In the genomic region with DNA sequence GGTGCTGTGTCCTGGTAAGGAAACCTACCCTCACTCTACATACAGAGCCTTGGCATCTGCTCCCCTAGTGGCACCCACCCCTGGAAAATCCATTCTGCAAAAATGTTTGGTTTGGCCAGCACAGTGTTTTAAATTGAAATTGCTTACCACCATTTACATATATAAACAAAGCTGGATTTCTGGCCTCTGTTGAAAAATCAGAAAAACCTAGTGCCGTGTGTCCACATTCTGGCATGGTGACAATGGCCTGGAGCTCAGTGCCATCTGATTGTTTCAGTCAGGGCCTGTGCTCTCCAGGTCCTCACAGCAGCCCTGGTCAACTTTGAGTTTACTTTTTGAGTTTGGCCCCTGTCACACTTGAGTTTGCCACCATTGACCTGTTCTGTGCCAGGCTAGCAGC, we compare ENCODE assay signal across 21 cellular contexts. TPM values are rescaled to one million over a fixed set of nuclear protein-coding genes. Genes with fewer than 3 reads are reported as not detected.
A peak's percentile ranks its signal among the peaks of the same experiment; 100 is the strongest.
DNase-seq lines count a peak whose midpoint lies in the region; TF ChIP-seq lines count a peak whose summit lies in the region.
"Had no signal": no experiment of that assay in that cellular context is flagged by ENCODE, and none has a peak within 500 bp of the region (broad histone marks: within the 10 kb centered on the region; RNA-seq: fewer than 3 reads in every experiment).

No MANE protein-coding gene starts in this region.

- no peak overlapping the region for H3K4me3 ChIP-seq in Karpas-422 (ENCODE audit: low read length)
- no peak overlapping the region for H3K4me3 ChIP-seq in ascending aorta
- H3K4me3 ChIP-seq in liver (ENCODE audit: low read depth in 1 of 3, low read length in 3 of 3) = no peak overlapping the region
- no peak overlapping the region for H3K4me3 ChIP-seq in suprapubic skin
- H3K4me3 ChIP-seq in spleen = no peak overlapping the region

- DNase-seq in Karpas-422 (peak; percentile 35), ascending aorta (ENCODE audit: low spot score in 2 of 2) (no peak), suprapubic skin (ENCODE audit: low spot score in 2 of 2) (no peak), NCI-H1436 treated with DMSO at 0.1 percent for 48 hours (lab: John Stamatoyannopoulos, UW) (no peak), spleen (no peak), glomerular visceral epithelial cell (ENCODE audit: extremely low spot score) (no peak)
- DNase-seq: activated CD4-positive, alpha-beta T cell treated with anti-CD3 and anti-CD28 coated beads, Interleukin-2, amount 10 ng/mL, durations not matched to agents 24 days and 14 days; activated CD8-positive, alpha-beta memory T cell treated with anti-CD3 and anti-CD28 coated beads, Interleukin-2, amount 50 U/mL, for 4 hours; activated effector memory CD4-positive, alpha-beta T cell treated with anti-CD3 and anti-CD28 coated beads, Interleukin-2, amount 50 U/mL, for 16 hours; anterior cingulate cortex; cerebellar nuclear complex; kidney glomerular epithelial cell; midbrain; MM.1S; NCI-H1694; nucleus accumbens; stimulated activated CD4-positive, alpha-beta T cell treated with anti-CD3 and anti-CD28 coated beads, Interleukin-1b, Interleukin-23, amount 100 ng/mL, for 48 hours; stimulated activated naive CD8-positive, alpha-beta T cell treated with anti-CD3 and anti-CD28 coated beads, Interleukin-15, amount 100 ng/mL, for 72 hours had no signal

- no peaks in the 10 kb centered on the region for H3K79me2 ChIP-seq in Karpas-422 (ENCODE audit: low read length)

- H3K9me3 ChIP-seq in Karpas-422 (ENCODE audit: low read length) (no peaks in the 10 kb centered on the region), ascending aorta (no peaks in the 10 kb centered on the region), liver (ENCODE audit: control insufficient read depth in 4 of 4, low read length in 3 of 4) (no peaks in the 10 kb centered on the region), suprapubic skin (no peaks in the 10 kb centered on the region), spleen (no peaks in the 10 kb centered on the region)

- no peaks in the 10 kb centered on the region for H3K4me1 ChIP-seq in Karpas-422 (ENCODE audit: low read length)
- peaks cover 22 to 32% of the 10 kb centered on the region in 2 donors for H3K4me1 ChIP-seq in ascending aorta
- peaks cover 22 to 92% (median 69%) of the 10 kb centered on the region in 4 donors for H3K4me1 ChIP-seq in liver (ENCODE audit: control insufficient read depth in 4 of 4, insufficient read depth in 4 of 4, low read length in 3 of 4)
- peaks cover 63% of the 10 kb centered on the region for H3K4me1 ChIP-seq in suprapubic skin
- peaks cover 10 to 62% (median 38%) of the 10 kb centered on the region in 6 donors for H3K4me1 ChIP-seq in spleen

- no peak overlapping the region for H3K4me2 ChIP-seq in Karpas-422 (ENCODE audit: low read depth, low read length, poor library complexity, severe bottlenecking)

- H3K36me3 ChIP-seq in Karpas-422 (ENCODE audit: insufficient read depth, low read length) = no peaks in the 10 kb centered on the region
- H3K36me3 ChIP-seq in ascending aorta = peaks cover 0 to 3% of the 10 kb centered on the region in 2 donors
- H3K36me3 ChIP-seq in liver (ENCODE audit: control insufficient read depth in 4 of 4, insufficient read depth in 3 of 4, low read depth in 1 of 4, low read length in 3 of 4) = no peaks in the 10 kb centered on the region
- peaks cover 22% of the 10 kb centered on the region for H3K36me3 ChIP-seq in suprapubic skin
- H3K36me3 ChIP-seq in spleen = no peaks in the 10 kb centered on the region

- H3K9ac ChIP-seq in Karpas-422 (ENCODE audit: low read length) (no peak overlapping the region), liver (ENCODE audit: low read depth in 1 of 2, low read length in 2 of 2) (no peak overlapping the region)

- no peaks in the 10 kb centered on the region for H3K9me2 ChIP-seq in Karpas-422 (replicated peaks; ENCODE audit: insufficient read depth, low read length)

- no peak overlapping the region for H2AFZ ChIP-seq in Karpas-422 (ENCODE audit: low read length)

- TF ChIP-seq POLR2A in suprapubic skin (IDR thresholded peaks at IDR 0.05) (no peak), spleen (IDR thresholded peaks at IDR 0.05) (no peak)

- TF ChIP-seq CTCF in ascending aorta (IDR thresholded peaks at IDR 0.05) = no peak
- TF ChIP-seq CTCF in liver (IDR thresholded peaks at IDR 0.05; ENCODE audit: low read depth, low read length, missing input control) = no peak
- no peak for TF ChIP-seq CTCF in suprapubic skin (IDR thresholded peaks at IDR 0.05)
- TF ChIP-seq CTCF in spleen (IDR thresholded peaks at IDR 0.05 in 8 of 11, conservative IDR thresholded peaks at IDR 0.05 in 3 of 11) = no peak

- TF ChIP-seq RAD21 in liver (IDR thresholded peaks at IDR 0.05) = peak; percentile 22 to 30

- H3K27me3 ChIP-seq in Karpas-422 (ENCODE audit: low read length) (no peaks in the 10 kb centered on the region), ascending aorta (no peaks in the 10 kb centered on the region), liver (ENCODE audit: control insufficient read depth in 4 of 4, insufficient read depth in 4 of 4, low read length in 3 of 4) (no peaks in the 10 kb centered on the region), suprapubic skin (no peaks in the 10 kb centered on the region), spleen (replicated peaks in 1 of 7) (peaks cover 0 to 22% (median 0%) of the 10 kb centered on the region in 7 donors)

- H3K27ac ChIP-seq in Karpas-422 (ENCODE audit: low read length) (no peak overlapping the region), ascending aorta (peak overlapping the region; percentile 79 to 86), liver (ENCODE audit: low read depth in 1 of 2, low read length in 2 of 2) (peak overlapping the region; percentile 79 to 89), suprapubic skin (peak overlapping the region; percentile 92), spleen (peak overlapping the region in 2 of 8 donors; percentile 79 to 84)

- H4K20me1 ChIP-seq in Karpas-422 (ENCODE audit: insufficient read depth, low read depth, low read length) = no peaks in the 10 kb centered on the region

- intact Hi-C loops in ascending aorta (cut with DNase I) (loop anchor here (10.0 kb wide), 1 partner anchor 519 kb away; the partner anchor contains the start of gene SETD5), spleen (cut with DNase I; ENCODE audit: low total_unique reads) (no loop called here)

- 18% methylated on average over 1 of the region's 1 CpG for WGBS in liver
- WGBS in suprapubic skin = no CpG with 5 or more reads among the region's 1 CpG
- 75 to 88% (median 87%) methylated on average over 1 of the region's 1 CpG for WGBS in spleen, 5 donors

- no peak for TF ChIP-seq EP300 in suprapubic skin (IDR thresholded peaks at IDR 0.05)

TF ChIP-seq in liver, 16 proteins besides CTCF, POLR2A, EP300 and RAD21 (continues in another document):
- peak; percentile 58 to 80 for TF ChIP-seq RXRA (IDR thresholded peaks at IDR 0.05)
- TF ChIP-seq HNF4G (IDR thresholded peaks at IDR 0.05) = no peak
- peak; percentile 59 for TF ChIP-seq YY1 (IDR thresholded peaks at IDR 0.05)
- no peak for TF ChIP-seq EGR1 (IDR thresholded peaks at IDR 0.05; ENCODE audit: low read depth in 2 of 2)
- TF ChIP-seq TAF1 (conservative IDR thresholded peaks at IDR 0.05) = no peak
- TF ChIP-seq NR2F2 (IDR thresholded peaks at IDR 0.05) = no peak
- peak; percentile 49 to 64 for TF ChIP-seq HNF4A (conservative IDR thresholded peaks at IDR 0.05)
- TF ChIP-seq SP1 (IDR thresholded peaks at IDR 0.05) = peak; percentile 67
- TF ChIP-seq FOXA1 (IDR thresholded peaks at IDR 0.05) = no peak
- TF ChIP-seq GABPA (IDR thresholded peaks at IDR 0.05 in 1 of 2, conservative IDR thresholded peaks at IDR 0.05 in 1 of 2) = no peak

RNA-seq across cellular contexts. Expression of gene IL17RC, which starts 2.9 kb away (rescaled TPM):
- 0.54 and 2.5 TPM in 2 replicates for total RNA-seq in Karpas-422 (2014; rRNA removed; shearing (Covaris generic); ENCODE audit: low replicate concordance)
- 82.5 TPM for total RNA-seq in ascending aorta
- 10 to 100 TPM; 15.4 to 62.8 TPM for total RNA-seq in liver
- 10 to 100 TPM; 25.7 to 25.8 TPM for polyA plus RNA-seq in liver
- 100 to 1,000 TPM in 3 of 4 donors, 10 to 100 TPM in 1; 92.5 to 185 (median 137) TPM for total RNA-seq in suprapubic skin
- 10 to 100 TPM; 10.7 to 24.1 (median 19.7) TPM for total RNA-seq in spleen
- polyA plus RNA-seq in spleen = 10 to 100 TPM in 2 of 3 donors, 1 to 10 TPM in 1; 6.6 to 24.6 (median 12.6) TPM

RNA-seq across cellular contexts. Expression of gene IL17RE, which starts 11.4 kb away (rescaled TPM):
- not detected in 2 replicates for total RNA-seq in Karpas-422 (2014; rRNA removed; shearing (Covaris generic); ENCODE audit: low replicate concordance)
- total RNA-seq in ascending aorta (21.7 TPM), liver (1 to 10 TPM; 1.1 to 2.1 TPM), suprapubic skin (100 to 1,000 TPM in 1 of 4 donors, 10 to 100 TPM in 3; 49.2 to 116 (median 77.8) TPM), spleen (1 to 10 TPM; 1.0 to 5.1 (median 1.9) TPM)
- polyA plus RNA-seq in liver (under 1 TPM; 0.42 to 0.71 TPM), spleen (1 to 10 TPM in 1 of 3 donors, under 1 TPM in 2; 0.57 to 1.7 (median 0.64) TPM)

RNA-seq across cellular contexts. Expression of gene CRELD1, which starts 19.6 kb away (rescaled TPM):
- 5.6 and 33.7 TPM in 2 replicates for total RNA-seq in Karpas-422 (2014; rRNA removed; shearing (Covaris generic); ENCODE audit: low replicate concordance)
- total RNA-seq in ascending aorta = 35.8 TPM
- 10 to 100 TPM; 12.6 to 29.5 TPM for total RNA-seq in liver
- polyA plus RNA-seq in liver = 10 to 100 TPM; 20.5 to 31.1 TPM
- total RNA-seq in suprapubic skin = 10 to 100 TPM; 18.9 to 46.7 (median 26.0) TPM
- 10 to 100 TPM; 17.7 to 40.3 (median 31.4) TPM for total RNA-seq in spleen
- polyA plus RNA-seq in spleen = 10 to 100 TPM; 20.6 to 40.9 (median 21.9) TPM

RNA-seq across cellular contexts. Expression of gene JAGN1, which starts 23.6 kb away (rescaled TPM):
- total RNA-seq in Karpas-422 (2014; rRNA removed; shearing (Covaris generic); ENCODE audit: low replicate concordance) = 33.5 and 39.2 TPM in 2 replicates
- 55.2 TPM for total RNA-seq in ascending aorta
- 10 to 100 TPM; 18.0 to 29.3 TPM for total RNA-seq in liver
- 10 to 100 TPM; 32.0 to 46.8 TPM for polyA plus RNA-seq in liver
- total RNA-seq in suprapubic skin = 10 to 100 TPM; 29.5 to 71.3 (median 49.8) TPM
- total RNA-seq in spleen = 10 to 100 TPM; 17.1 to 41.3 (median 23.6) TPM
- 10 to 100 TPM; 22.0 to 33.4 (median 28.1) TPM for polyA plus RNA-seq in spleen

RNA-seq across cellular contexts. Expression of gene CIDEC, which starts 34.0 kb away (rescaled TPM):
- not detected in 2 replicates for total RNA-seq in Karpas-422 (2014; rRNA removed; shearing (Covaris generic); ENCODE audit: low replicate concordance)
- total RNA-seq in ascending aorta (29.9 TPM), liver (under 1 TPM in 1 of 2 donors, not detected in 1; 0.59 TPM), suprapubic skin (10 to 100 TPM; 12.5 to 34.7 (median 26.1) TPM), spleen (not detected)
- polyA plus RNA-seq in liver (1 to 10 TPM in 1 of 2 donors, under 1 TPM in 1; 0.28 to 4.2 TPM), spleen (under 1 TPM in 2 of 3 donors, not detected in 1; 0.13 to 0.24 TPM)
- total RNA-seq: activated CD4-positive, alpha-beta T cell treated with anti-CD3 and anti-CD28 coated beads, Interleukin-2, amount 10 ng/mL, durations not matched to agents 24 days and 14 days; endodermal cell; G401 had no signal
